In genomic region chr14:92906823-92907222, GRCh38 we compare ENCODE assay signal across 17 cellular contexts. TPM values are rescaled to one million over a fixed set of nuclear protein-coding genes. Genes with fewer than 3 reads are reported as not detected.
"Had no signal": no experiment of that assay in that cellular context is flagged by ENCODE, and none has a peak within 500 bp of the region (broad histone marks: within the 10 kb centered on the region; RNA-seq: fewer than 3 reads in every experiment).

No MANE protein-coding gene starts in this region.

- DNase-seq: activated CD4-positive, alpha-beta T cell treated with anti-CD3 and anti-CD28 coated beads, Interleukin-2, amount 50 U/mL, for 1 hour; activated naive CD4-positive, alpha-beta T cell treated with anti-CD3 and anti-CD28 coated beads, Interleukin-2, amount 50 U/mL, for 16 hours; colonic mucosa; effector CD4-positive, alpha-beta T cell; foreskin melanocyte; heart right ventricle; islet precursor cell; left lung; sigmoid colon; stimulated activated CD4-positive, alpha-beta T cell treated with anti-CD3 and anti-CD28 coated beads, Interleukin-12 subunit alpha, Interleukin-12 subunit beta, amount 100 ng/mL, for 4 hours; stimulated activated naive CD4-positive, alpha-beta T cell treated with Interleukin-2 at 50 U/mL for 16 hours had no signal

RNA-seq across cellular contexts. Expression of gene CHGA, which starts 16.1 kb away (rescaled TPM):
- total RNA-seq: activated CD8-positive, alpha-beta memory T cell treated with anti-CD3 and anti-CD28 coated beads for 36 hours; cardiac septum; endothelial cell of umbilical vein; heart right ventricle; natural killer cell treated with Interleukin-12 subunit alpha and Interleukin-12 subunit beta and Interleukin-15 and Interleukin-18, amount 100 ng/mL, for 72 hours; pulmonary artery endothelial cell; ureter had no signal
